Comparison of ENCODE assay signal across 8 cellular contexts in the genomic region with DNA sequence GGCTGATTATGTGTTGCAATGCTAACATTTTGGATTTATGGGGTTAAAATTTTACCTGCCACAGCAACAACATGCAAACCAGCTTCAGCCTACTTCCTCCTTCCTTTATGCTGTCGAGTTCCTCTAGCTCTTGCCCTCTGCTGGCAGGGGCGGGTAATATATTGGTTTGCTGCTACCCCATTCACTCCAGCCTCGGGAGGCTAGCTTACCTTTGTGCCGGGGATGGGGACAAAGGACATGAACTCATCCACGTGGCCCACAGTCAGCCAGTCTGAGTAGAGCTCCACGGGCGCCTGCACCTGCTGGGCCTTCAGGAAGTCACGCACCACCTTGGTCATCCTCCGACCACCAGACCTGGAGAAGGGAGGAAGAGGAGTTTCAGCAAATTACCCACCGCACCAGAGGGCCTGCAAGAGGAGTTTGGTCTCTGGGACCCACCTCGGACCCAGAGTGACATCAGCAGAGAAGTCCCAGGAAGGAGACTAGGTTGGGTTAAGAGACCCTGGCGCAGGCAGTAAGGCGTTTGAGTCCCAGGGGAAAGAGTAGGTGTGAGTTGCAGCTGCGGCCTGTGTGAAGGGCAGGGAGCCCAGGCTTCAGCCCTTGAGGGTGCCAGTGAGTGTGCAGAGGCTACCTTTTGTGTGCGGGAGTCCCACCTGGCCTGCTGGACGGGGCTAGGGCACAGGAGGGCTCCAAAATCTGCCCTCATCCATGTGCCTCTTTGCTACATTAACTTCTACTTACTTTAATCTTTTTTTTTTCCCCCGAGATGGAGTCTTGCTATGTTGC. TPM values are rescaled to one million over a fixed set of nuclear protein-coding genes. Genes with fewer than 3 reads are reported as not detected.
DNase-seq lines count a peak whose midpoint lies in the region; ATAC-seq and TF ChIP-seq lines count a peak whose summit lies in the region.

No MANE protein-coding gene starts in this region.

- no peaks in the 10 kb centered on the region for H3K4me1 ChIP-seq in KMS-11 (ENCODE audit: low read depth, poor library complexity, severe bottlenecking)
- no peaks in the 10 kb centered on the region for H3K4me1 ChIP-seq in naive thymus-derived CD4-positive, alpha-beta T cell (ENCODE audit: control insufficient read depth in 2 of 2, insufficient read depth in 2 of 2, low read length in 2 of 2)

- no peaks in the 10 kb centered on the region for H3K4me1 Mint-ChIP-seq in activated naive CD8-positive, alpha-beta T cell treated with anti-CD3 and anti-CD28 coated beads, Interleukin-2, amount 50 U/mL, for 24 hours
- peaks cover 0 to 2% (median 0%) of the 10 kb centered on the region in 7 donors for H3K4me1 Mint-ChIP-seq in naive thymus-derived CD4-positive, alpha-beta T cell
- peaks cover 1% of the 10 kb centered on the region for H3K4me1 Mint-ChIP-seq in activated T-helper 2 cell treated with anti-CD3 and anti-CD28 coated beads, Interferon-gamma antibody, Interleukin-2, Interleukin-4, amounts not matched to agents 10 μg/mL and 5 μg/mL and 100 μg/mL, durations not matched to agents 14 hours and 24 hours and 36 hours (ENCODE audit: low read depth)

- peaks cover 29% of the 10 kb centered on the region; the same call in 1 of the 2 replicates for H3K27me3 ChIP-seq in KMS-11 (ENCODE audit: insufficient read depth, low read depth)
- H3K27me3 ChIP-seq in naive thymus-derived CD4-positive, alpha-beta T cell (ENCODE audit: control insufficient read depth in 2 of 2, insufficient read depth in 2 of 2, low read length in 2 of 2) = no peaks in the 10 kb centered on the region

- H3K36me3 Mint-ChIP-seq in activated naive CD8-positive, alpha-beta T cell treated with anti-CD3 and anti-CD28 coated beads, Interleukin-2, amount 50 U/mL, for 24 hours (ENCODE audit: low read depth) = peaks cover 2% of the 10 kb centered on the region
- H3K36me3 Mint-ChIP-seq in naive thymus-derived CD4-positive, alpha-beta T cell = no peaks in the 10 kb centered on the region
- H3K36me3 Mint-ChIP-seq in activated T-helper 2 cell treated with anti-CD3 and anti-CD28 coated beads, Interferon-gamma antibody, Interleukin-2, Interleukin-4, amounts not matched to agents 10 μg/mL and 5 μg/mL and 100 μg/mL, durations not matched to agents 14 hours and 24 hours and 36 hours (ENCODE audit: low read depth) = no peaks in the 10 kb centered on the region

- no peak overlapping the region for H3K4me3 ChIP-seq in KMS-11 (IDR thresholded peaks at IDR 0.05; ENCODE audit: insufficient read depth, low read depth, low read length)
- H3K4me3 ChIP-seq in naive thymus-derived CD4-positive, alpha-beta T cell (ENCODE audit: low read length) = no peak overlapping the region

- intact Hi-C loops in naive thymus-derived CD4-positive, alpha-beta T cell (cut with micrococcal nuclease) = no loop called here
- intact Hi-C loops in activated T-helper 2 cell treated with anti-CD3 and anti-CD28 coated beads, Interferon-gamma antibody, Interleukin-2, Interleukin-4, amounts not matched to agents 10 μg/mL and 5 μg/mL and 100 μg/mL, durations not matched to agents 14 hours and 24 hours and 36 hours (cut with micrococcal nuclease) = no loop called here

- no peak overlapping the region for H3K4me2 ChIP-seq in KMS-11

- H3K4me3 Mint-ChIP-seq in activated naive CD8-positive, alpha-beta T cell treated with anti-CD3 and anti-CD28 coated beads, Interleukin-2, amount 50 U/mL, for 24 hours = no peak overlapping the region
- H3K4me3 Mint-ChIP-seq in naive thymus-derived CD4-positive, alpha-beta T cell = no peak overlapping the region
- no peak overlapping the region for H3K4me3 Mint-ChIP-seq in activated T-helper 2 cell treated with anti-CD3 and anti-CD28 coated beads, Interferon-gamma antibody, Interleukin-2, Interleukin-4, amounts not matched to agents 10 μg/mL and 5 μg/mL and 100 μg/mL, durations not matched to agents 14 hours and 24 hours and 36 hours (ENCODE audit: low read depth)

- H3K9me3 ChIP-seq in naive thymus-derived CD4-positive, alpha-beta T cell (ENCODE audit: control insufficient read depth in 2 of 3, low read length in 3 of 3) = no peaks in the 10 kb centered on the region

- H3K36me3 ChIP-seq in KMS-11 (ENCODE audit: insufficient read depth) = no peaks in the 10 kb centered on the region
- H3K36me3 ChIP-seq in naive thymus-derived CD4-positive, alpha-beta T cell (ENCODE audit: control insufficient read depth in 2 of 3, insufficient read depth in 3 of 3, low read length in 3 of 3) = no peaks in the 10 kb centered on the region

- peak overlapping the region; percentile 25; the same call in 1 of the 2 replicates for H2AFZ ChIP-seq in KMS-11 (ENCODE audit: low read depth)

- CTCF ChIA-PET in naive thymus-derived CD4-positive, alpha-beta T cell (lab: Charles Lee) = no interaction called here

- H3K9ac ChIP-seq in KMS-11 = no peak overlapping the region

- TF ChIP-seq CTCF in KMS-11 (conservative IDR thresholded peaks at IDR 0.05; ENCODE audit: low read depth, low read length) = peak; percentile 62

- H3K27ac Mint-ChIP-seq in activated naive CD8-positive, alpha-beta T cell treated with anti-CD3 and anti-CD28 coated beads, Interleukin-2, amount 50 U/mL, for 24 hours = no peak overlapping the region
- peak overlapping the region in 1 of 9 donors; percentile 46 for H3K27ac Mint-ChIP-seq in naive thymus-derived CD4-positive, alpha-beta T cell
- H3K27ac Mint-ChIP-seq in activated T-helper 2 cell treated with anti-CD3 and anti-CD28 coated beads, Interferon-gamma antibody, Interleukin-2, Interleukin-4, amounts not matched to agents 10 μg/mL and 5 μg/mL and 100 μg/mL, durations not matched to agents 14 hours and 24 hours and 36 hours = no peak overlapping the region

- H3K9me3 Mint-ChIP-seq in activated naive CD8-positive, alpha-beta T cell treated with anti-CD3 and anti-CD28 coated beads, Interleukin-2, amount 50 U/mL, for 24 hours = no peaks in the 10 kb centered on the region
- no peaks in the 10 kb centered on the region for H3K9me3 Mint-ChIP-seq in naive thymus-derived CD4-positive, alpha-beta T cell
- no peaks in the 10 kb centered on the region for H3K9me3 Mint-ChIP-seq in activated T-helper 2 cell treated with anti-CD3 and anti-CD28 coated beads, Interferon-gamma antibody, Interleukin-2, Interleukin-4, amounts not matched to agents 10 μg/mL and 5 μg/mL and 100 μg/mL, durations not matched to agents 14 hours and 24 hours and 36 hours

- peak; percentile 53 for DNase-seq in DMS 273 (lab: John Stamatoyannopoulos, UW; ENCODE audit: unreplicated experiment)
- DNase-seq in DMS 273 treated with DMSO at 0.1 percent for 48 hours (lab: John Stamatoyannopoulos, UW) = no peak
- DNase-seq in activated naive CD8-positive, alpha-beta T cell treated with anti-CD3 and anti-CD28 coated beads, Interleukin-2, amount 50 U/mL, for 24 hours = no peak
- no peak for DNase-seq in naive thymus-derived CD4-positive, alpha-beta T cell
- DNase-seq in activated T-helper 2 cell treated with anti-CD3 and anti-CD28 coated beads, Interferon-gamma antibody, Interleukin-2, Interleukin-4, amounts not matched to agents 10 μg/mL and 5 μg/mL and 100 μg/mL, durations not matched to agents 14 hours and 24 hours and 36 hours (ENCODE audit: low spot score) = no peak
- DNase-seq in NCI-H1694 (lab: John Stamatoyannopoulos, UW) = no peak

- POLR2A ChIA-PET in naive thymus-derived CD4-positive, alpha-beta T cell (lab: Charles Lee) = no interaction called here

- peak; percentile 24 for ATAC-seq in activated naive CD8-positive, alpha-beta T cell treated with anti-CD3 and anti-CD28 coated beads, Interleukin-2, amount 50 U/mL, for 24 hours
- peak; percentile 48 for ATAC-seq in naive thymus-derived CD4-positive, alpha-beta T cell
- ATAC-seq in HG02970 (IDR thresholded peaks at IDR 0.05; ENCODE audit: low FRiP score, unreplicated experiment) = no peak

- no peaks in the 10 kb centered on the region for H3K79me2 ChIP-seq in KMS-11 (ENCODE audit: insufficient read depth, low read depth)

- H4K20me1 ChIP-seq in KMS-11 (ENCODE audit: insufficient read depth) = no peaks in the 10 kb centered on the region

- H3K27ac ChIP-seq in KMS-11 = no peak overlapping the region
- H3K27ac ChIP-seq in naive thymus-derived CD4-positive, alpha-beta T cell (ENCODE audit: low read depth, low read length) = no peak overlapping the region

- peaks cover 6% of the 10 kb centered on the region for H3K27me3 Mint-ChIP-seq in activated naive CD8-positive, alpha-beta T cell treated with anti-CD3 and anti-CD28 coated beads, Interleukin-2, amount 50 U/mL, for 24 hours
- H3K27me3 Mint-ChIP-seq in naive thymus-derived CD4-positive, alpha-beta T cell = no peaks in the 10 kb centered on the region
- H3K27me3 Mint-ChIP-seq in activated T-helper 2 cell treated with anti-CD3 and anti-CD28 coated beads, Interferon-gamma antibody, Interleukin-2, Interleukin-4, amounts not matched to agents 10 μg/mL and 5 μg/mL and 100 μg/mL, durations not matched to agents 14 hours and 24 hours and 36 hours (ENCODE audit: low read depth) = no peaks in the 10 kb centered on the region

RNA-seq across cellular contexts. Expression of gene SDHB, which starts 21.8 kb away (rescaled TPM):
- 10 to 100 TPM; 53.3 to 81.3 (median 61.1) TPM for total RNA-seq in naive thymus-derived CD4-positive, alpha-beta T cell
- 100 to 1,000 TPM; 127 to 147 TPM for polyA plus RNA-seq in naive thymus-derived CD4-positive, alpha-beta T cell
- 117 and 124 TPM in 2 replicates for total RNA-seq in activated T-helper 2 cell treated with anti-CD3 and anti-CD28 coated beads, Interferon-gamma antibody, Interleukin-2, Interleukin-4, amounts not matched to agents 10 μg/mL and 5 μg/mL and 100 μg/mL, durations not matched to agents 14 hours and 24 hours and 36 hours

RNA-seq across cellular contexts. Expression of gene PADI2, which starts 43.6 kb away (rescaled TPM):
- total RNA-seq in naive thymus-derived CD4-positive, alpha-beta T cell = 10 to 100 TPM in 1 of 5 experiments, 1 to 10 TPM in 1, under 1 TPM in 3; 0.08 to 11.2 (median 0.12) TPM
- polyA plus RNA-seq in naive thymus-derived CD4-positive, alpha-beta T cell = not detected
- total RNA-seq in activated T-helper 2 cell treated with anti-CD3 and anti-CD28 coated beads, Interferon-gamma antibody, Interleukin-2, Interleukin-4, amounts not matched to agents 10 μg/mL and 5 μg/mL and 100 μg/mL, durations not matched to agents 14 hours and 24 hours and 36 hours = 0.11 and 0.14 TPM in 2 replicates
